Comparison of ENCODE assay signal across 9 cellular contexts in the genomic region with DNA sequence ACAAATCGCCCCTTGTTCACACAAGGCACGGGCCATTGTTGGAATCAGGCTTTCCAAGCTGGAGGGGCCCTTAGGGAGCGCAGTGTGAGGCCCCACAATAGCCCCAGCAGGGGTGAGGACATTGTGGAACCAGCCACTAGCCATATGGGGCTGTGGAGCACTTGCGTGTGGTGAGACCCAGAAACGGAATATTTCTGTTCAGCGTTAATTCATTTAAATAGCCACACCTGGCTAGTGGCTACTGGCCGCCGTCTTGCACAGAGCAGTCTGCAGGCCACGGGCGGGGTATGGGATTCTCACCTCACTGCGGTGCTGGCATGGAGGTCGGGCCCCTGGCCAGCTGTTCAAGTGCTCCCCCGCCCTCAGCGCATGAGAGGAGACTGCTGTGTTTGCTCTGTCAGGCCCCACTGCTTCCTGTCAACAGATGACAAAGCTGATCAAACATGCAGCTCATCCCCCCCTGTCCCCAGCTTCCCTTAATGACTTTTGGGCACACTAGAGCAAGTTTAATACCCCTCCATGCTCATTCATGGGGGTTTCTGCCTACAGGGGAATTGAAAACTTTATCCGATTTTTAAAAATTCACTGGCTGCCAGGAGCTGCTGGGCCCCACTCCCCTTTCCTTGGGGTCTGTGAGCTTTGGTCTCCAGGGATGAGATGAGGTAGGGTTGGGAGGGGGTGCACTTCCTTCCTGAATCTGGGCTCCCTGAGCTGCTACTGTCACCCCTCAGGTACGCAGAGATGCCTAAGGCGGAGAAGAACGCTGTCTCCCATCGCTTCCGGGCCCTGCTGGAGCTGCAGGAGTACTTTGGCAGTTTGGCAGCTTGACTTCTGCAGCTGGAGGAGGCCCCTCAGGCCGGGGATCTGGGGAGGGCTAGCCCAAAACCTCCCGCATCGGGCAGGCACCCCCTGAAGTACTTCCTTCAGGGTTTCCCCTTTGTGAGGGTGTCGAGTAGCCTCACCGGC. TPM values are rescaled to one million over a fixed set of nuclear protein-coding genes. Genes with fewer than 3 reads are reported as not detected.
DNase-seq lines count a peak whose midpoint lies in the region; ATAC-seq and TF ChIP-seq lines count a peak whose summit lies in the region.
"Had no signal": no experiment of that assay in that cellular context is flagged by ENCODE, and none has a peak within 500 bp of the region (broad histone marks: within the 10 kb centered on the region; RNA-seq: fewer than 3 reads in every experiment).

No MANE protein-coding gene starts in this region.

- peak overlapping the region; percentile 56 for H3K4me3 Mint-ChIP-seq in memory B cell
- H3K4me3 Mint-ChIP-seq: central memory CD8-positive, alpha-beta T cell had no signal

- H3K27me3 Mint-ChIP-seq in memory B cell: no peaks in the 10 kb centered on the region
- H3K27me3 Mint-ChIP-seq: central memory CD8-positive, alpha-beta T cell had no signal

- intact Hi-C loops in testis (cut with DNase I; ENCODE audit: low total_unique reads): no loop called here

- peaks cover 9% of the 10 kb centered on the region for H3K4me1 Mint-ChIP-seq in memory B cell
- H3K4me1 Mint-ChIP-seq: central memory CD8-positive, alpha-beta T cell had no signal

- DNase-seq in UCSD-AML1 (lab: John Stamatoyannopoulos, UW; ENCODE audit: unreplicated experiment) (peak; percentile 17), memory B cell (ENCODE audit: low spot score in 2 of 2) (peak; percentile 53 to 56), substantia nigra (lab: John Stamatoyannopoulos, UW) (no peak), suprapubic skin (ENCODE audit: low spot score in 2 of 2) (no peak), testis (no peak), NOMO-1 treated with dmso at 0.1 percent for 144 hours (lab: John Stamatoyannopoulos, UW; ENCODE audit: unreplicated experiment) (no peak)

- no peaks in the 10 kb centered on the region for H3K9me3 ChIP-seq in suprapubic skin
- no peaks in the 10 kb centered on the region for H3K9me3 ChIP-seq in testis

- H3K4me3 ChIP-seq in suprapubic skin (no peak overlapping the region), testis (no peak overlapping the region)

- H3K4me1 ChIP-seq in suprapubic skin: peaks cover 12% of the 10 kb centered on the region
- no peaks in the 10 kb centered on the region for H3K4me1 ChIP-seq in testis

- H3K27ac Mint-ChIP-seq in memory B cell: peak overlapping the region; percentile 9

- H3K9me3 Mint-ChIP-seq in memory B cell: no peaks in the 10 kb centered on the region
- H3K9me3 Mint-ChIP-seq: central memory CD8-positive, alpha-beta T cell had no signal

- H3K27me3 ChIP-seq in suprapubic skin (no peaks in the 10 kb centered on the region), testis (no peaks in the 10 kb centered on the region)

- peaks cover 38% of the 10 kb centered on the region for H3K36me3 ChIP-seq in suprapubic skin
- no peaks in the 10 kb centered on the region for H3K36me3 ChIP-seq in testis (ENCODE audit: low read depth, missing control alignments)

- no peak overlapping the region for H3K27ac ChIP-seq in substantia nigra (ENCODE audit: low read depth, low read length, poor library complexity, severe bottlenecking)
- H3K27ac ChIP-seq in suprapubic skin: no peak overlapping the region
- H3K27ac ChIP-seq in testis: no peak overlapping the region

- TF ChIP-seq EP300 in Ishikawa (IDR thresholded peaks at IDR 0.05; ENCODE audit: borderline replicate concordance): peak; percentile 82
- TF ChIP-seq EP300 in suprapubic skin (IDR thresholded peaks at IDR 0.05): no peak

- TF ChIP-seq POLR2A in suprapubic skin (IDR thresholded peaks at IDR 0.05) (no peak), testis (IDR thresholded peaks at IDR 0.05) (no peak)

- 66% methylated on average over 22 of the region's 25 CpGs for WGBS in suprapubic skin
- 80 to 84% methylated on average over 10 to 25 of the region's 25 CpGs for WGBS in testis, 2 donors

- no peak for TF ChIP-seq CTCF in suprapubic skin (IDR thresholded peaks at IDR 0.05)
- TF ChIP-seq CTCF in testis (IDR thresholded peaks at IDR 0.05): no peak

- peaks cover 9% of the 10 kb centered on the region for H3K36me3 Mint-ChIP-seq in memory B cell

- ATAC-seq in GM18909 (IDR thresholded peaks at IDR 0.05; ENCODE audit: poor library complexity, unreplicated experiment): peak; percentile 72
- ATAC-seq in memory B cell (ENCODE audit: low read depth): peak; percentile 90

- no peak; the same call in 1 of the 2 replicates for TF ChIP-seq RAD21 in Ishikawa (IDR thresholded peaks at IDR 0.05; ENCODE audit: low read depth)

TF ChIP-seq in Ishikawa, 13 proteins besides CTCF, POLR2A, EP300 and RAD21:
- TF ChIP-seq USF1 (IDR thresholded peaks at IDR 0.05) (0 out of 2 replicates have a peak, but pooled peaks have one; percentile 15), TCF12 (IDR thresholded peaks at IDR 0.05; ENCODE audit: low read depth) (peak; percentile 91), FOXM1 (IDR thresholded peaks at IDR 0.05; ENCODE audit: borderline replicate concordance, low read depth) (no peak), CREB1 (IDR thresholded peaks at IDR 0.05; ENCODE audit: low read depth) (no peak), CEBPB (IDR thresholded peaks at IDR 0.05) (no peak), EGR1 (IDR thresholded peaks at IDR 0.05) (no peak), YY1 (IDR thresholded peaks at IDR 0.05; ENCODE audit: low read depth) (no peak), TAF1 (IDR thresholded peaks at IDR 0.05; ENCODE audit: low read depth) (no peak), ZBTB7A (IDR thresholded peaks at IDR 0.05; ENCODE audit: low read depth) (no peak), NFIC (IDR thresholded peaks at IDR 0.05) (peak; percentile 90), TEAD4 (IDR thresholded peaks at IDR 0.05) (peak; percentile 47)
- TF ChIP-seq, protein P1, sequence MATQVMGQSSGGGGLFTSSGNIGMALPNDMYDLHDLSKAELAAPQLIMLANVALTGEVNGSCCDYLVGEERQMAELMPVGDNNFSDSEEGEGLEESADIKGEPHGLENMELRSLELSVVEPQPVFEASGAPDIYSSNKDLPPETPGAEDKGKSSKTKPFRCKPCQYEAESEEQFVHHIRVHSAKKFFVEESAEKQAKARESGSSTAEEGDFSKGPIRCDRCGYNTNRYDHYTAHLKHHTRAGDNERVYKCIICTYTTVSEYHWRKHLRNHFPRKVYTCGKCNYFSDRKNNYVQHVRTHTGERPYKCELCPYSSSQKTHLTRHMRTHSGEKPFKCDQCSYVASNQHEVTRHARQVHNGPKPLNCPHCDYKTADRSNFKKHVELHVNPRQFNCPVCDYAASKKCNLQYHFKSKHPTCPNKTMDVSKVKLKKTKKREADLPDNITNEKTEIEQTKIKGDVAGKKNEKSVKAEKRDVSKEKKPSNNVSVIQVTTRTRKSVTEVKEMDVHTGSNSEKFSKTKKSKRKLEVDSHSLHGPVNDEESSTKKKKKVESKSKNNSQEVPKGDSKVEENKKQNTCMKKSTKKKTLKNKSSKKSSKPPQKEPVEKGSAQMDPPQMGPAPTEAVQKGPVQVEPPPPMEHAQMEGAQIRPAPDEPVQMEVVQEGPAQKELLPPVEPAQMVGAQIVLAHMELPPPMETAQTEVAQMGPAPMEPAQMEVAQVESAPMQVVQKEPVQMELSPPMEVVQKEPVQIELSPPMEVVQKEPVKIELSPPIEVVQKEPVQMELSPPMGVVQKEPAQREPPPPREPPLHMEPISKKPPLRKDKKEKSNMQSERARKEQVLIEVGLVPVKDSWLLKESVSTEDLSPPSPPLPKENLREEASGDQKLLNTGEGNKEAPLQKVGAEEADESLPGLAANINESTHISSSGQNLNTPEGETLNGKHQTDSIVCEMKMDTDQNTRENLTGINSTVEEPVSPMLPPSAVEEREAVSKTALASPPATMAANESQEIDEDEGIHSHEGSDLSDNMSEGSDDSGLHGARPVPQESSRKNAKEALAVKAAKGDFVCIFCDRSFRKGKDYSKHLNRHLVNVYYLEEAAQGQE (IDR thresholded peaks at IDR 0.05; ENCODE audit: low read depth): no peak
- TF ChIP-seq, protein P2, sequence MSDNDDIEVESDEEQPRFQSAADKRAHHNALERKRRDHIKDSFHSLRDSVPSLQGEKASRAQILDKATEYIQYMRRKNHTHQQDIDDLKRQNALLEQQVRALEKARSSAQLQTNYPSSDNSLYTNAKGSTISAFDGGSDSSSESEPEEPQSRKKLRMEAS (IDR thresholded peaks at IDR 0.05): peak; percentile 58

RNA-seq across cellular contexts. Expression of gene ITPA, which starts 13.6 kb away (rescaled TPM):
- total RNA-seq in suprapubic skin: 10 to 100 TPM; 40.5 to 72.4 (median 53.6) TPM
- total RNA-seq in testis: 10 to 100 TPM; 42.2 to 49.8 TPM
- polyA plus RNA-seq in testis (ENCODE audit: insufficient read depth, low read depth, low replicate concordance): 36.4 TPM

RNA-seq across cellular contexts. Expression of gene SLC4A11, which starts 16.1 kb away (rescaled TPM):
- total RNA-seq in suprapubic skin (10 to 100 TPM in 2 of 4 donors, 1 to 10 TPM in 2; 9.9 to 26.2 (median 15.3) TPM), testis (10 to 100 TPM in 1 of 2 donors, 1 to 10 TPM in 1; 9.2 to 10.7 TPM)
- 10.7 TPM for polyA plus RNA-seq in testis (ENCODE audit: insufficient read depth, low read depth, low replicate concordance)

RNA-seq across cellular contexts. Expression of gene DDRGK1, which starts 18.4 kb away (rescaled TPM):
- 100 to 1,000 TPM in 1 of 4 donors, 10 to 100 TPM in 3; 50.0 to 169 (median 55.6) TPM for total RNA-seq in suprapubic skin
- 10 to 100 TPM; 78.9 to 93.8 TPM for total RNA-seq in testis
- polyA plus RNA-seq in testis (ENCODE audit: insufficient read depth, low read depth, low replicate concordance): 57.2 TPM

RNA-seq across cellular contexts. Expression of gene LZTS3, which starts 49.6 kb away (rescaled TPM):
- total RNA-seq in suprapubic skin (1 to 10 TPM; 4.8 to 9.3 (median 6.7) TPM), testis (10 to 100 TPM; 13.9 to 16.8 TPM)
- 7.2 TPM for polyA plus RNA-seq in testis (ENCODE audit: insufficient read depth, low read depth, low replicate concordance)

Comparison
In these comparisons a context has a peak if more than half of its experiments do, and no peak if none do; other contexts are left out.
1. DNase-seq: peak in UCSD-AML1 (single experiment) and memory B cell (2 of 2); none in substantia nigra (0 of 49), suprapubic skin (0 of 2), testis (single experiment) and NOMO-1 treated with dmso at 0.1 percent for 144 hours (single experiment).